Comparison of ENCODE assay signal across 19 cellular contexts in genomic region chr12:20438307-20438779, GRCh38.
DNase-seq lines count a peak whose midpoint lies in the region; ATAC-seq, FAIRE-seq and TF ChIP-seq lines count a peak whose summit lies in the region.
"Had no signal": no experiment of that assay in that cellular context is flagged by ENCODE, and none has a peak within 500 bp of the region (broad histone marks: within the 10 kb centered on the region; RNA-seq: fewer than 3 reads in every experiment).

No MANE protein-coding gene starts in this region.

- 69% methylated on average over 2 of the region's 2 CpGs for WGBS in A549 (ENCODE audit: missing lambda C conversion rate)

- CTCF ChIA-PET in A549 (lab: Yijun Ruan, JAX), result interaction anchor here (0.7 kb wide), 1 partner anchor 1110 kb away, joined by 3 read pairs; no protein-coding TSS in a partner anchor

- no peak for TF ChIP-seq EP300 in A549 (IDR thresholded peaks at IDR 0.05)

- ATAC-seq in A549 (no peak), HG02571 (IDR thresholded peaks at IDR 0.05; ENCODE audit: unreplicated experiment) (no peak), HG03196 (IDR thresholded peaks at IDR 0.05; ENCODE audit: unreplicated experiment) (no peak)
- ATAC-seq: activated CD4-positive, CD25-positive, alpha-beta regulatory T cell treated with anti-CD3 and anti-CD28 coated beads, Interleukin-2, amount 50 U/mL, for 24 hours; lower lobe of right lung; psoas muscle; stimulated activated naive CD8-positive, alpha-beta T cell treated with anti-CD3 and anti-CD28 coated beads, Interleukin-15, amount 100 ng/mL, for 72 hours had no signal

- no peak overlapping the region for H3K4me3 ChIP-seq in A549
- no peak overlapping the region for H3K4me3 ChIP-seq in coronary artery
- H3K4me3 ChIP-seq: lower lobe of right lung, psoas muscle had no signal

- POLR2A ChIA-PET in A549 (lab: Yijun Ruan, JAX), result no interaction called here

- no peaks in the 10 kb centered on the region for H3K9me3 ChIP-seq in A549
- H3K9me3 ChIP-seq: lower lobe of right lung, psoas muscle had no signal

- DNase-seq in A549 (ENCODE audit: low read depth in 1 of 2, low spot score in 1 of 2), result peak in 1 of 2 experiments; percentile 12
- DNase-seq in HCEC 1CT, result peak; percentile 60
- no peak for DNase-seq in coronary artery (ENCODE audit: low spot score)
- DNase-seq in iris pigment epithelial cell (ENCODE audit: low read depth), result peak; percentile 79
- no peak for DNase-seq in activated naive CD4-positive, alpha-beta T cell treated with Interleukin-2 at 50 U/mL for 16 hours
- DNase-seq in RPMI8226, result no peak
- DNase-seq: anterior cingulate cortex; cortex of kidney; Kasumi-1; lower lobe of right lung; naive B cell; NCI-H1417 treated with DMSO at 0.1 percent for 48 hours; NCI-H226; psoas muscle; SHP77 treated with DMSO at 0.1 percent for 48 hours; stimulated activated naive CD8-positive, alpha-beta T cell treated with anti-CD3 and anti-CD28 coated beads, Interleukin-15, amount 100 ng/mL, for 72 hours had no signal

- peaks cover 14% of the 10 kb centered on the region; the same call in 1 of the 3 replicates for H3K4me1 ChIP-seq in A549
- H3K4me1 ChIP-seq: lower lobe of right lung, psoas muscle had no signal

- no peak overlapping the region for H3K27ac ChIP-seq in A549
- peak overlapping the region; percentile 16 to 50 for H3K27ac ChIP-seq in coronary artery
- H3K27ac ChIP-seq: lower lobe of right lung, psoas muscle had no signal

- TF ChIP-seq CTCF in A549 (IDR thresholded peaks at IDR 0.05) (no peak), coronary artery (IDR thresholded peaks at IDR 0.05) (no peak)

- no peak for TF ChIP-seq POLR2A in A549 (IDR thresholded peaks at IDR 0.05; ENCODE audit: low read length)

- no peak overlapping the region for H3K4me2 ChIP-seq in A549

- FAIRE-seq in A549 (lab: Jason Lieb, UNC), result peak; percentile 32

- no peak for TF ChIP-seq RAD21 in A549 (conservative IDR thresholded peaks at IDR 0.05 in 1 of 2, IDR thresholded peaks at IDR 0.05 in 1 of 2)

TF ChIP-seq in A549, 52 proteins besides CTCF, POLR2A, EP300 and RAD21:
- TF ChIP-seq, protein P1, sequence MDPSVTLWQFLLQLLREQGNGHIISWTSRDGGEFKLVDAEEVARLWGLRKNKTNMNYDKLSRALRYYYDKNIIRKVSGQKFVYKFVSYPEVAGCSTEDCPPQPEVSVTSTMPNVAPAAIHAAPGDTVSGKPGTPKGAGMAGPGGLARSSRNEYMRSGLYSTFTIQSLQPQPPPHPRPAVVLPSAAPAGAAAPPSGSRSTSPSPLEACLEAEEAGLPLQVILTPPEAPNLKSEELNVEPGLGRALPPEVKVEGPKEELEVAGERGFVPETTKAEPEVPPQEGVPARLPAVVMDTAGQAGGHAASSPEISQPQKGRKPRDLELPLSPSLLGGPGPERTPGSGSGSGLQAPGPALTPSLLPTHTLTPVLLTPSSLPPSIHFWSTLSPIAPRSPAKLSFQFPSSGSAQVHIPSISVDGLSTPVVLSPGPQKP (IDR thresholded peaks at IDR 0.05; ENCODE audit: low read depth, low read length), result no peak
- TF ChIP-seq, protein P2, sequence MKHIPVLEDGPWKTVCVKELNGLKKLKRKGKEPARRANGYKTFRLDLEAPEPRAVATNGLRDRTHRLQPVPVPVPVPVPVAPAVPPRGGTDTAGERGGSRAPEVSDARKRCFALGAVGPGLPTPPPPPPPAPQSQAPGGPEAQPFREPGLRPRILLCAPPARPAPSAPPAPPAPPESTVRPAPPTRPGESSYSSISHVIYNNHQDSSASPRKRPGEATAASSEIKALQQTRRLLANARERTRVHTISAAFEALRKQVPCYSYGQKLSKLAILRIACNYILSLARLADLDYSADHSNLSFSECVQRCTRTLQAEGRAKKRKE (CRISPR knock-in tag; IDR thresholded peaks at IDR 0.05; ENCODE audit: low read depth), result no peak
- TF ChIP-seq HMGXB4 (CRISPR knock-in tag; IDR thresholded peaks at IDR 0.05; ENCODE audit: borderline replicate concordance), result no peak
- no peak for TF ChIP-seq POLR2AphosphoS2 (conservative IDR thresholded peaks at IDR 0.05; ENCODE audit: low read length)
- no peak for TF ChIP-seq BHLHE40 (IDR thresholded peaks at IDR 0.05; ENCODE audit: low read depth, low read length)
- TF ChIP-seq HDAC2 (IDR thresholded peaks at IDR 0.05), result no peak
- no peak for TF ChIP-seq NR3C1 (IDR thresholded peaks at IDR 0.05)
- TF ChIP-seq EHF (CRISPR knock-in tag; IDR thresholded peaks at IDR 0.05), result no peak
- TF ChIP-seq FOXS1 (CRISPR knock-in tag; IDR thresholded peaks at IDR 0.05), result no peak
- TF ChIP-seq EHMT2 (IDR thresholded peaks at IDR 0.05; ENCODE audit: low read depth), result no peak
- no peak for TF ChIP-seq JUNB (IDR thresholded peaks at IDR 0.05)
- no peak for TF ChIP-seq MAFK (IDR thresholded peaks at IDR 0.05; ENCODE audit: partially characterized antibody)
- no peak for TF ChIP-seq SREBF2 (IDR thresholded peaks at IDR 0.05)
TF ChIP-seq in A549: peak in this region for 0.

Comparison
In these comparisons a context has a peak if more than half of its experiments do, and no peak if none do; other contexts are left out.
1. DNase-seq: peak in HCEC 1CT (single experiment) and iris pigment epithelial cell (single experiment); none in coronary artery (single experiment), activated naive CD4-positive, alpha-beta T cell treated with Interleukin-2 at 50 U/mL for 16 hours (single experiment) and RPMI8226 (single experiment).
2. H3K27ac ChIP-seq: peak in coronary artery (2 of 2); none in A549 (0 of 2).